Comparison of ENCODE assay signal across 35 cellular contexts in genomic region chrX:50787099-50787498, GRCh38. TPM values are rescaled to one million over a fixed set of nuclear protein-coding genes. Genes with fewer than 3 reads are reported as not detected.
"Had no signal": no experiment of that assay in that cellular context is flagged by ENCODE, and none has a peak within 500 bp of the region (broad histone marks: within the 10 kb centered on the region; RNA-seq: fewer than 3 reads in every experiment).

No MANE protein-coding gene starts in this region.

- H3K36me3 ChIP-seq: adrenal gland, ascending aorta, brain microvascular endothelial cell, breast epithelium, cardiac muscle cell had no signal

- FAIRE-seq: bronchial epithelial cell had no signal

- H3K4me1 ChIP-seq: adrenal gland, ascending aorta, body of pancreas, breast epithelium had no signal

- H3K4me3 ChIP-seq: adrenal gland, ascending aorta, body of pancreas, breast epithelium, cardiac muscle cell had no signal

- DNase-seq: activated effector memory CD4-positive, alpha-beta T cell treated with anti-CD3 and anti-CD28 coated beads, Interleukin-2, amount 50 U/mL, for 16 hours; activated effector memory CD4-positive, alpha-beta T cell treated with Interleukin-2 at 50 U/mL for 16 hours; activated gamma-delta T cell; activated gamma-delta T cell treated with Interleukin-2 at 50 U/mL for 16 hours; activated naive CD4-positive, alpha-beta T cell; activated naive CD4-positive, alpha-beta T cell treated with anti-CD3 and anti-CD28 coated beads for 36 hours; activated naive CD4-positive, alpha-beta T cell treated with anti-CD3 and anti-CD28 coated beads, Interleukin-2, amount 10 ng/mL, durations not matched to agents 7 days and 5 days; activated naive CD4-positive, alpha-beta T cell treated with anti-CD3 and anti-CD28 coated beads, Interleukin-2, amount 50 U/mL, for 16 hours; activated naive CD4-positive, alpha-beta T cell treated with Interleukin-2 at 50 U/mL for 16 hours; activated naive CD8-positive, alpha-beta T cell treated with anti-CD3 and anti-CD28 coated beads for 36 hours; activated naive CD8-positive, alpha-beta T cell treated with anti-CD3 and anti-CD28 coated beads, Interleukin-2, amount 10 ng/mL, durations not matched to agents 7 days and 5 days; activated naive CD8-positive, alpha-beta T cell treated with anti-CD3 and anti-CD28 coated beads, Interleukin-2, amount 50 U/mL, for 24 hours; activated T-cell treated with anti-CD3 and anti-CD28 coated beads, Interleukin-2, amount 50 U/mL, for 1 hour; activated T-cell treated with anti-CD3 and anti-CD28 coated beads, Interleukin-2, amount 50 U/mL, for 24 hours; activated T-cell treated with anti-CD3 and anti-CD28 coated beads, Interleukin-2, amount 50 U/mL, for 4 hours; activated T-cell treated with anti-CD3 and anti-CD28 coated beads, Interleukin-2, amount 50 U/mL, for 48 hours; activated T-cell treated with anti-CD3 and anti-CD28 coated beads, Interleukin-2, amount 50 U/mL, for 72 hours; adrenal gland; amniotic stem cell; amygdala; anterior cingulate cortex; aorta; body of pancreas; brain microvascular endothelial cell; caudate nucleus; central memory CD4-positive, alpha-beta T cell; cerebellar nuclear complex had no signal

- H3K27me3 ChIP-seq: ascending aorta, body of pancreas, brain microvascular endothelial cell, cardiac muscle cell had no signal

- ATAC-seq: activated naive CD4-positive, alpha-beta T cell treated with anti-CD3 and anti-CD28 coated beads, Interleukin-2, amount 50 U/mL, for 72 hours; activated naive CD8-positive, alpha-beta T cell treated with anti-CD3 and anti-CD28 coated beads, Interleukin-2, amount 50 U/mL, for 24 hours; activated T-cell treated with anti-CD3 and anti-CD28 coated beads, Interleukin-2, amount 50 U/mL, for 4 hours; activated T-cell treated with anti-CD3 and anti-CD28 coated beads, Interleukin-2, amount 50 U/mL, for 72 hours; activated T-helper 17 cell treated with anti-CD3 and anti-CD28 coated beads, Interleukin-2, amount 50 U/mL, for 72 hours; body of pancreas had no signal

- H3K9me3 ChIP-seq: adrenal gland, body of pancreas had no signal

- H3K27ac ChIP-seq: adrenal gland, ascending aorta, body of pancreas, brain microvascular endothelial cell, breast epithelium, cardiac muscle cell had no signal

RNA-seq across cellular contexts. Expression of gene SHROOM4, which starts 26.9 kb away (rescaled TPM):
- total RNA-seq: activated naive CD4-positive, alpha-beta T cell treated with anti-CD3 and anti-CD28 coated beads for 36 hours; activated naive CD4-positive, alpha-beta T cell treated with anti-CD3 and anti-CD28 coated beads, Interleukin-2, amount 50 U/mL, for 72 hours; activated naive CD8-positive, alpha-beta T cell treated with anti-CD3 and anti-CD28 coated beads for 36 hours; activated naive CD8-positive, alpha-beta T cell treated with anti-CD3 and anti-CD28 coated beads, Interleukin-2, amount 10 ng/mL, durations not matched to agents 7 days and 5 days; activated T-cell treated with anti-CD3 and anti-CD28 coated beads, Interleukin-2, amount 50 U/mL, for 4 hours; activated T-cell treated with anti-CD3 and anti-CD28 coated beads, Interleukin-2, amount 50 U/mL, for 72 hours; activated T-helper 1 cell treated with anti-CD3 and anti-CD28 coated beads, Interleukin-12 subunit alpha, Interleukin-12 subunit beta, Interleukin-2, Interleukin-4 antibody, amounts not matched to agents 30 ng/mL and 10 ng/mL and 1 ng/mL, durations not matched to agents 14 hours and 24 hours and 36 hours; activated T-helper 17 cell treated with anti-CD3 and anti-CD28 coated beads, Interleukin-2, amount 50 U/mL, for 72 hours; activated T-helper 2 cell treated with anti-CD3 and anti-CD28 coated beads, Interferon-gamma antibody, Interleukin-2, Interleukin-4, amounts not matched to agents 10 μg/mL and 5 μg/mL and 100 μg/mL, durations not matched to agents 14 hours and 24 hours and 36 hours had no signal
